Comparison of ENCODE assay signal across 16 cellular contexts in the genomic region with DNA sequence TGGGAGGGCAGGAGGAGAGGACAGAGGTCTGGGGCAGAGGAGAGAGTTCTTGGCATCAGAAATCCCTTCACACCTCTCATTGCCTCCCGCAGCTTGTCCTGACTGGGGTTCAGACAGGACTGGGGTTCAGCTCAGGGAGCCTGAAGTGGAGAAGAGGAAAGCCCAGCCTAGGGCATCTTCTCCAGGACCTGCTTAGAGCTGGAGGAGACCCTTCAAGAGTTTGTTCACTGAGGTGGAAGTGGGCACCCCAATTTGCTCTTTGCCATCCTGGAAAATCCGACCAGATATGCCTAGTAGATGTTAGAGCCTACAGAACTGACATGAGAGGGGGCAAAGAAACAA. TPM values are rescaled to one million over a fixed set of nuclear protein-coding genes. Genes with fewer than 3 reads are reported as not detected.
DNase-seq lines count a peak whose midpoint lies in the region; TF ChIP-seq lines count a peak whose summit lies in the region.
"Had no signal": no experiment of that assay in that cellular context is flagged by ENCODE, and none has a peak within 500 bp of the region (broad histone marks: within the 10 kb centered on the region; RNA-seq: fewer than 3 reads in every experiment).

No MANE protein-coding gene starts in this region.

- no peaks in the 10 kb centered on the region for H3K9me3 Mint-ChIP-seq in T-helper 1 cell treated with Interleukin-12 subunit alpha and Interleukin-12 subunit beta and Interleukin-4 antibody, amounts not matched to agents 30 μg/mL and 1 μg/mL, for 36 hours
- H3K9me3 Mint-ChIP-seq: endodermal cell had no signal

- peak overlapping the region; percentile 21 for H3K27ac Mint-ChIP-seq in T-helper 1 cell treated with Interleukin-12 subunit alpha and Interleukin-12 subunit beta and Interleukin-4 antibody, amounts not matched to agents 30 μg/mL and 1 μg/mL, for 36 hours
- H3K27ac Mint-ChIP-seq: endodermal cell had no signal

- H3K27me3 ChIP-seq in muscle layer of colon (ENCODE audit: control insufficient read depth in 1 of 2, insufficient read depth in 2 of 2, low read length in 2 of 2) (peaks cover 0 to 3% of the 10 kb centered on the region in 2 donors), vagina (peaks cover 5% of the 10 kb centered on the region)

- H3K36me3 Mint-ChIP-seq in T-helper 1 cell treated with Interleukin-12 subunit alpha and Interleukin-12 subunit beta and Interleukin-4 antibody, amounts not matched to agents 30 μg/mL and 1 μg/mL, for 36 hours (ENCODE audit: low read depth): peaks cover 7% of the 10 kb centered on the region

- peak overlapping the region; percentile 95 for H3K9ac ChIP-seq in muscle layer of colon (ENCODE audit: low read length)

- H3K36me3 ChIP-seq in muscle layer of colon (ENCODE audit: insufficient read depth, low read length) (no peaks in the 10 kb centered on the region), vagina (no peaks in the 10 kb centered on the region)
- H3K36me3 ChIP-seq: brain microvascular endothelial cell, heart right ventricle, neutrophil, thoracic aorta had no signal

- TF ChIP-seq CTCF in vagina (IDR thresholded peaks at IDR 0.05): no peak

- TF ChIP-seq POLR2A in vagina (IDR thresholded peaks at IDR 0.05): no peak

- peaks cover 82% of the 10 kb centered on the region for H3K27me3 Mint-ChIP-seq in T-helper 1 cell treated with Interleukin-12 subunit alpha and Interleukin-12 subunit beta and Interleukin-4 antibody, amounts not matched to agents 30 μg/mL and 1 μg/mL, for 36 hours (ENCODE audit: low read depth)

- H3K4me1 Mint-ChIP-seq in T-helper 1 cell treated with Interleukin-12 subunit alpha and Interleukin-12 subunit beta and Interleukin-4 antibody, amounts not matched to agents 30 μg/mL and 1 μg/mL, for 36 hours (ENCODE audit: low read depth): peaks cover 49% of the 10 kb centered on the region

- peaks cover 52% of the 10 kb centered on the region for H3K4me1 ChIP-seq in muscle layer of colon (ENCODE audit: insufficient read depth, low read length)
- peaks cover 20% of the 10 kb centered on the region for H3K4me1 ChIP-seq in vagina

- peak overlapping the region; percentile 96 for H3K27ac ChIP-seq in muscle layer of colon (ENCODE audit: low read depth, low read length)
- H3K27ac ChIP-seq in vagina: peak overlapping the region; percentile 8
- H3K27ac ChIP-seq: brain microvascular endothelial cell, heart right ventricle, neutrophil had no signal

- peak overlapping the region; percentile 47 to 97 for H3K4me3 ChIP-seq in muscle layer of colon (ENCODE audit: low read depth in 1 of 2, low read length in 2 of 2)
- no peak overlapping the region for H3K4me3 ChIP-seq in vagina
- H3K4me3 ChIP-seq: heart right ventricle, thoracic aorta had no signal

- no peak overlapping the region for H3K4me3 Mint-ChIP-seq in T-helper 1 cell treated with Interleukin-12 subunit alpha and Interleukin-12 subunit beta and Interleukin-4 antibody, amounts not matched to agents 30 μg/mL and 1 μg/mL, for 36 hours
- H3K4me3 Mint-ChIP-seq: endodermal cell had no signal

- no peaks in the 10 kb centered on the region for H3K9me3 ChIP-seq in muscle layer of colon (ENCODE audit: low read length)
- no peaks in the 10 kb centered on the region for H3K9me3 ChIP-seq in vagina
- H3K9me3 ChIP-seq: heart right ventricle, neutrophil, thoracic aorta had no signal

- intact Hi-C loops in vagina (cut with DNase I): no loop called here

- no peak for DNase-seq in T-helper 1 cell
- no peak for DNase-seq in vagina (ENCODE audit: extremely low spot score in 2 of 2)
- DNase-seq in ecto neural progenitor cell (ENCODE audit: low spot score): no peak
- DNase-seq in NCI-H345 treated with DMSO at 0.1 percent for 48 hours (lab: John Stamatoyannopoulos, UW; ENCODE audit: unreplicated experiment): no peak
- DNase-seq: 8988T; activated CD8-positive, alpha-beta memory T cell treated with anti-CD3 and anti-CD28 coated beads for 24 hours; activated effector memory CD4-positive, alpha-beta T cell treated with anti-CD3 and anti-CD28 coated beads, Interleukin-2, amount 50 U/mL, for 16 hours; brain microvascular endothelial cell; endodermal cell; heart right ventricle; Karpas-422; NCI-H526 had no signal

RNA-seq across cellular contexts. Expression of gene HOXB3, which starts 2.0 kb away (rescaled TPM):
- 17.7 TPM for total RNA-seq in vagina
- total RNA-seq: endodermal cell had no signal

RNA-seq across cellular contexts. Expression of gene HOXB5, which starts 5.5 kb away (rescaled TPM):
- total RNA-seq in vagina: 0.74 TPM
- total RNA-seq: endodermal cell had no signal

RNA-seq across cellular contexts. Expression of gene HOXB4, which starts 9.9 kb away (rescaled TPM):
- total RNA-seq in vagina: 1.5 TPM
- total RNA-seq: endodermal cell had no signal

RNA-seq across cellular contexts. Expression of gene HOXB6, which starts 16.7 kb away (rescaled TPM):
- total RNA-seq in vagina: 1.2 TPM
- total RNA-seq: endodermal cell had no signal

RNA-seq across cellular contexts. Expression of gene HOXB7, which starts 22.8 kb away (rescaled TPM):
- 3.2 TPM for total RNA-seq in vagina
- total RNA-seq: endodermal cell had no signal

Comparison
In these comparisons a context has a peak if more than half of its experiments do, and no peak if none do; other contexts are left out.
1. H3K4me3 ChIP-seq: peak in muscle layer of colon (2 of 2); none in vagina (0 of 2).